ENCODE assay signal across 8 cellular contexts in the genomic region with DNA sequence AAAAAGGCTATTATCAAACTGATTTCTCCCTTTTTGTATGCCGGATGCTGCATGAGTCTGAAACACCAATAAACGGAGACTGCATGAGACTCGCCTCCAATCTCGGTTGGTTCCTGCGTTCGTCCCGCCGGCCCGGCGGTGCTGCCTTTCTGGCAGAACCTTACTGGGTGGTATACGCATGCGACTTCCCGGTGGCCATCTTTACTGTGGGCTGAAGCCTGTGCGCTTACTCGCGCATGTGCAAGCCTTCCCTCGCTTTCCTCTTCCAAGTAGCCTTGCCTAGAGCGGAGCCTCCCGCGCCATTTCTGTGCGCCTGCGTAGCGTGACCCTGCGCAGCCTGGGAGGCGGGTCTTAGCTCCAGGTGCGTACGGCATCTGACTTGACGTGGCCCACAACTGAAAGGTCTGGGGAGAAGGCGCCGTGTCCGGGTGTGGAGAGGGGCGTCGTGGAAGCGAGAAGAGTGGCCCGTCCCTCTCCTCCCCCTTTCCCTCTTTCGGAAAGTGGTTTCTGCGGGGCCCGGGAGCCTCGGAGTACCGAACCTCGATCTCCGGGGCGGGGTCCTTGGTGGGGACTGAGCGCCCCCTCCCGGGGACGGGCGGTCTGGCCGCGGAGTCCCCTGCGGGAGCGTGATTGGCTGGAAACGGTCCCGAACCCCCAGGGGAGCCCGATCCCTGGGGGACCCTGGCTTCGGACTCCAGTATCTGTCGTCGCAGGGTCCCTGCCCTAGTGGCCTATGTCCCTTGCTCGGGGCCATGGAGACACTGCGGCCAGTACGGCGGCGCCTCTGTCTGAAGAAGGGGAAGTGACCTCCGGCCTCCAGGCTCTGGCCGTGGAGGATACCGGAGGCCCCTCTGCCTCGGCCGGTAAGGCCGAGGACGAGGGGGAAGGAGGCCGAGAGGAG. TPM values are rescaled to one million over a fixed set of nuclear protein-coding genes. Genes with fewer than 3 reads are reported as not detected.
DNase-seq lines count a peak whose midpoint lies in the region; ATAC-seq, FAIRE-seq and TF ChIP-seq lines count a peak whose summit lies in the region.

A gene (plus strand): TSS at position 360 of the 901 bp plus-strand sequence. CDS start 374 bp downstream, at position 734.

- peak within 1 kb of the TSS; percentile 89 for H2BK5ac ChIP-seq in H1 (ENCODE audit: low read depth, low read length)
- H2BK5ac ChIP-seq in mesenchymal stem cell (ENCODE audit: low read depth, low read length, poor library complexity, severe bottlenecking) = peak within 1 kb of the TSS; percentile 50

- H2BK12ac ChIP-seq in H1 (ENCODE audit: low read depth, low read length) = no peak within 1 kb of the TSS; the same call in 1 of the 2 replicates
- H2BK12ac ChIP-seq in mesenchymal stem cell (ENCODE audit: low read length in 2 of 2) = peak within 1 kb of the TSS; percentile 69 to 84

- DNase-seq in COLO829 (ENCODE audit: low spot score) = peak; percentile 99
- DNase-seq in HT-29 (ENCODE audit: low spot score) = peak; percentile 96
- peak; percentile 97 to 98 for DNase-seq in NOMO-1 (lab: John Stamatoyannopoulos, UW; ENCODE audit: unreplicated experiment in 2 of 2)
- DNase-seq in activated CD8-positive, alpha-beta memory T cell treated with anti-CD3 and anti-CD28 coated beads for 4 hours (ENCODE audit: low read depth in 2 of 2) = peak; percentile 96 to 97
- DNase-seq in H1 (ENCODE audit: low read depth in 1 of 2, low spot score in 2 of 2) = peak; percentile 98
- DNase-seq in mesenchymal stem cell = peak; percentile 99
- DNase-seq in stimulated activated CD8-positive, alpha-beta memory T cell treated with anti-CD3 and anti-CD28 coated beads, Interleukin-15, amount 100 ng/mL, for 1 hour (ENCODE audit: low read depth) = peak; percentile 97

- CTCF ChIA-PET in H1 (lab: Charles Lee; ENCODE audit: partially characterized antibody) = interaction anchor here (0.6 to 17.5 kb wide), 19 partner anchors 8 to 274 kb away, joined by 3 to 212 read pairs (median 4); a partner anchor contains a TSS

- H3K79me1 ChIP-seq in H1 (ENCODE audit: low read depth, low read length) = peaks cover 3% of the 10 kb centered on the region
- peaks cover 10% of the 10 kb centered on the region for H3K79me1 ChIP-seq in mesenchymal stem cell (replicated peaks; ENCODE audit: low read length, poor library complexity, severe bottlenecking)

- peak; percentile 60 to 72 for TF ChIP-seq RAD21 in H1 (IDR thresholded peaks at IDR 0.05 in 1 of 2, conservative IDR thresholded peaks at IDR 0.05 in 1 of 2; ENCODE audit: low read depth in 2 of 2, low read length in 2 of 2)

- POLR2A ChIA-PET in H1 (lab: Charles Lee; ENCODE audit: partially characterized antibody) = interaction anchor here (0.5 to 16.6 kb wide), 30 partner anchors 9 to 212 kb away, joined by 3 to 167 read pairs (median 4); a partner anchor contains a TSS

- no peak within 1 kb of the TSS for H3K23ac ChIP-seq in H1 (ENCODE audit: insufficient read length)
- peak within 1 kb of the TSS in 1 of 2 experiments; percentile 34 for H3K23ac ChIP-seq in mesenchymal stem cell (ENCODE audit: low read length in 2 of 2)

- H3K9ac ChIP-seq in H1 (replicated peaks in 1 of 4; ENCODE audit: extremely low read depth in 1 of 4, low read depth in 3 of 4, low read length in 3 of 4) (peak within 1 kb of the TSS; percentile 64 to 88 (median 84)), mesenchymal stem cell (ENCODE audit: low read length) (peak within 1 kb of the TSS; percentile 93)

- H3K9me3 ChIP-seq in H1 (ENCODE audit: insufficient read depth in 2 of 2, low read depth in 1 of 2, low read length in 1 of 2) (no peaks in the 10 kb centered on the region), mesenchymal stem cell (ENCODE audit: control insufficient read depth, low read length) (no peaks in the 10 kb centered on the region)

- H2BK120ac ChIP-seq in H1 (replicated peaks; ENCODE audit: low read depth, low read length) = no peak within 1 kb of the TSS
- peak within 1 kb of the TSS; percentile 71 for H2BK120ac ChIP-seq in mesenchymal stem cell (ENCODE audit: low read depth, low read length)

- H3K36me3 ChIP-seq in H1 (ENCODE audit: control insufficient read depth in 2 of 4, insufficient read depth in 4 of 4, low read length in 3 of 4) (peaks cover 12 to 23% (median 18%) of the 10 kb centered on the region in 4 experiments), mesenchymal stem cell (ENCODE audit: control insufficient read depth in 1 of 2, insufficient read depth in 2 of 2, low read depth in 1 of 2, low read length in 2 of 2) (peaks cover 11 to 22% of the 10 kb centered on the region in 2 experiments)

- H3K4me3 ChIP-seq in H1 (ENCODE audit: extremely low read depth in 1 of 4, insufficient read depth in 2 of 4, low read depth in 3 of 4, low read length in 4 of 4) = peak within 1 kb of the TSS; percentile 59 to 91 (median 83)
- peak within 1 kb of the TSS; percentile 71 to 90 for H3K4me3 ChIP-seq in mesenchymal stem cell (ENCODE audit: insufficient read depth in 1 of 2, low read depth in 1 of 2, low read length in 2 of 2)

- H3K4me2 ChIP-seq in H1 (ENCODE audit: insufficient read depth in 1 of 2, low read depth in 2 of 2, low read length in 2 of 2) = peak within 1 kb of the TSS; percentile 91 to 92
- peak within 1 kb of the TSS; percentile 90 for H3K4me2 ChIP-seq in mesenchymal stem cell (ENCODE audit: low read length, poor library complexity, severe bottlenecking)

- H3K4ac ChIP-seq in H1 (replicated peaks; ENCODE audit: insufficient read length, low read depth, low read length) (no peak within 1 kb of the TSS), mesenchymal stem cell (ENCODE audit: low read depth in 1 of 2, low read length in 2 of 2) (peak within 1 kb of the TSS; percentile 93 to 97)

- H3K14ac ChIP-seq in H1 (ENCODE audit: insufficient read length) (no peak within 1 kb of the TSS), mesenchymal stem cell (ENCODE audit: low read length in 2 of 2) (peak within 1 kb of the TSS in 1 of 2 experiments; percentile 84)

- H4K8ac ChIP-seq in H1 (ENCODE audit: extremely low read depth, insufficient read depth, low read length) (peak within 1 kb of the TSS; percentile 95), mesenchymal stem cell (ENCODE audit: low read length) (peak within 1 kb of the TSS; percentile 89)

- no peak for TF ChIP-seq EP300 in H1 (IDR thresholded peaks at IDR 0.05; ENCODE audit: borderline replicate concordance in 1 of 2, low read depth in 2 of 2, low read length in 2 of 2)

- H4K91ac ChIP-seq in H1 (replicated peaks; ENCODE audit: insufficient read length, low read length) (peak within 1 kb of the TSS; percentile 78), mesenchymal stem cell (ENCODE audit: low read length) (peak within 1 kb of the TSS; percentile 78)

- no peak within 1 kb of the TSS; the same call in 1 of the 2 replicates for H2AK5ac ChIP-seq in H1 (ENCODE audit: low read depth, low read length)
- H2AK5ac ChIP-seq in mesenchymal stem cell (ENCODE audit: low read length, severe bottlenecking) = no peak within 1 kb of the TSS

- peak; percentile 68 for FAIRE-seq in H1 (lab: Jason Lieb, UNC)

- H3K79me2 ChIP-seq in H1 (ENCODE audit: control insufficient read depth in 1 of 2, insufficient read depth in 2 of 2, low read length in 2 of 2) = peaks cover 0 to 26% of the 10 kb centered on the region in 2 experiments; a peak in 1 of 4 replicates

- peak in 2 of 3 experiments; percentile 71 to 78; a peak in 3 of 4 replicates for TF ChIP-seq CTCF in H1 (IDR thresholded peaks at IDR 0.05; ENCODE audit: control extremely low read depth in 1 of 3, insufficient read depth in 1 of 3, low read depth in 1 of 3, low read length in 3 of 3)

- H3K27ac ChIP-seq in H1 (ENCODE audit: low read depth, low read length) = peak within 1 kb of the TSS; percentile 94; the same call in 1 of the 2 replicates
- H3K27ac ChIP-seq in mesenchymal stem cell (ENCODE audit: low read length, poor library complexity, severe bottlenecking) = peak within 1 kb of the TSS; percentile 89

- H2BK15ac ChIP-seq in H1 (ENCODE audit: low read length) = peak within 1 kb of the TSS; percentile 16; the same call in 1 of the 2 replicates
- H2BK15ac ChIP-seq in mesenchymal stem cell (ENCODE audit: low read depth, poor library complexity, severe bottlenecking) = peak within 1 kb of the TSS; percentile 86

- peak within 1 kb of the TSS; percentile 91 for H3K56ac ChIP-seq in H1 (replicated peaks; ENCODE audit: insufficient read length, low read depth, low read length)

- H2AFZ ChIP-seq in H1 (ENCODE audit: low read length) (0 out of 2 replicates have a peak within 1 kb of the TSS, but pooled peaks have one; percentile 84), mesenchymal stem cell (ENCODE audit: low read depth, low read length) (peak within 1 kb of the TSS; percentile 47)

- peaks cover 0 to 36% (median 23%) of the 10 kb centered on the region in 4 experiments; a peak in 6 of 7 replicates for H3K4me1 ChIP-seq in H1 (replicated peaks in 1 of 4; ENCODE audit: control insufficient read depth in 3 of 4, insufficient read depth in 4 of 4, low read length in 3 of 4)
- peaks cover 43% of the 10 kb centered on the region for H3K4me1 ChIP-seq in mesenchymal stem cell (ENCODE audit: control insufficient read depth, insufficient read depth, low read depth, low read length)

- ATAC-seq in GM19468 (IDR thresholded peaks at IDR 0.05; ENCODE audit: extremely low read depth, unreplicated experiment) = peak; percentile 66

- peak within 1 kb of the TSS; percentile 74 for H4K5ac ChIP-seq in H1 (ENCODE audit: insufficient read length, low read depth, low read length)

- peaks cover 27% of the 10 kb centered on the region for H3K23me2 ChIP-seq in H1 (ENCODE audit: low read depth, low read length)

- peaks cover 2 to 4% of the 10 kb centered on the region in 2 experiments for H4K20me1 ChIP-seq in H1 (replicated peaks in 1 of 2; ENCODE audit: control insufficient read depth in 1 of 2, insufficient read depth in 2 of 2, low read length in 2 of 2)

- TF ChIP-seq POLR2A in H1 (IDR thresholded peaks at IDR 0.05; ENCODE audit: control extremely low read depth in 1 of 2, low read depth in 2 of 2, low read length in 2 of 2) = peak in 1 of 2 experiments; percentile 86; a peak in 2 of 3 replicates

- H3K18ac ChIP-seq in H1 (ENCODE audit: extremely low read depth, low read length) = peak within 1 kb of the TSS; percentile 95
- peak within 1 kb of the TSS; percentile 92 to 98 for H3K18ac ChIP-seq in mesenchymal stem cell (ENCODE audit: low read depth in 1 of 2, low read length in 2 of 2)

- H3K27me3 ChIP-seq in H1 (replicated peaks in 1 of 4; ENCODE audit: control insufficient read depth in 3 of 4, extremely low read depth in 1 of 4, insufficient read depth in 3 of 4, low read length in 3 of 4) (no peaks in the 10 kb centered on the region), mesenchymal stem cell (ENCODE audit: control insufficient read depth in 1 of 2, insufficient read depth in 1 of 2, low read length in 2 of 2) (no peaks in the 10 kb centered on the region)

- H2BK20ac ChIP-seq in H1 (ENCODE audit: low read length) = peak within 1 kb of the TSS; percentile 13; the same call in 1 of the 2 replicates

- 1% methylated on average over 66 of the region's 70 CpGs; no CpG with 5 or more reads in 1 of the 2 experiments for WGBS in H1 (ENCODE audit: extremely low coverage in 1 of 2, insufficient coverage in 1 of 2, insufficient read length in 1 of 2, insufficient replicate concordance in 2 of 2, low coverage in 1 of 2, low lambda C conversion rate in 2 of 2, missing lambda C conversion rate in 1 of 2), 2 experiments
- under 1% methylated on average over 67 of the region's 70 CpGs for WGBS in mesenchymal stem cell

RNA-seq across cellular contexts. Expression of the gene that starts here (rescaled TPM):
- 57.4 and 65.1 TPM in 2 replicates for total RNA-seq in HT-29 (2014; rRNA removed; shearing (Covaris generic))
- 56.4 and 56.6 TPM in 2 replicates for total RNA-seq in H1 (2021; fragmentation: NEBNext Ultra II Directional; extraction: Animal tissue kit (Norgen Biotek cat#: 25700))
- 35.4 and 53.5 TPM in 2 replicates for polyA plus RNA-seq in H1 (2011; rRNA removed)
- polyA plus RNA-seq in H1 (2011; cell fraction: cytosol; rRNA removed) = 61.5 TPM
- polyA plus RNA-seq in H1 (2011; cell fraction: nucleus; rRNA removed) = 143 TPM
- 53.2 to 67.0 TPM (median 62.3 TPM) in 4 replicates for polyA plus RNA-seq in H1 (2012, experiment 1 of 2)
- 60.2 TPM for polyA plus RNA-seq in H1 (2012, experiment 2 of 2)
- 43.2 TPM for polyA plus RNA-seq in H1 (2013, experiment 1 of 2)
- 44.5 TPM for polyA plus RNA-seq in H1 (2013, experiment 2 of 2)
- 5.8 and 8.3 TPM in 2 replicates for polyA minus RNA-seq in H1 (2011; rRNA and poly(A)+ RNA removed)
- polyA minus RNA-seq in H1 (2011; cell fraction: cytosol; rRNA and poly(A)+ RNA removed) = 19.6 TPM
- 30.1 TPM for polyA minus RNA-seq in H1 (2011; cell fraction: nucleus; rRNA and poly(A)+ RNA removed)
- polyA plus RNA-seq in mesenchymal stem cell (2013, experiment 1 of 2) = 16.9 TPM
- polyA plus RNA-seq in mesenchymal stem cell (2013, experiment 2 of 2) = 17.5 TPM

Comparison
In these comparisons a context has a peak if more than half of its experiments do, and no peak if none do; other contexts are left out.
1. Peak in every context shown above with its lines: DNase-seq, ATAC-seq, H3K4me3 ChIP-seq and H3K27ac ChIP-seq.